1 cellular context compared by ENCODE assay signal in the genomic region with DNA sequence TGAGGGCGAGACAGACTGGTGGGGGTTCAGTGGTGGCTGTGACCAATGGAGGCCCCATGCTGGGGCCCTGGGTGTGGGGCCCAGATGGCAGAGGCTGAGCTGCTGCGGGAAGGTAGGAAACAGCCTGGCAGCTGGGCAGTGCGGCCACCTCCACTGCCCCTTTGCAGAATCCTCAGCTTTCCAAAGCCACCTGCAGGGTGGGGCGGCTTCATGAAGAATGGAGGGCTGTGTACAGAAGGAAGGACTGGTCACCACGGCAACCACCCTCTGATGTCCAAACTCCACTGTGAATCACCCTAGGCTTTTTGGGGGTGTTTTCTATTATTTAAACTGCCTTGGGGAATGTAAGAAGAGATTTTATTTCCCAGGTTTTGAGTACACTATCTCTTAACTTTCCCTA.
TF ChIP-seq lines count a peak whose summit lies in the region.

No MANE protein-coding gene starts in this region.

TF ChIP-seq in SK-N-SH treated with all-trans-retinoic acid at 6 μM for 48 hours, 23 proteins besides CTCF, POLR2A, EP300 and RAD21 (continued from another document):
- TF ChIP-seq, protein P1, sequence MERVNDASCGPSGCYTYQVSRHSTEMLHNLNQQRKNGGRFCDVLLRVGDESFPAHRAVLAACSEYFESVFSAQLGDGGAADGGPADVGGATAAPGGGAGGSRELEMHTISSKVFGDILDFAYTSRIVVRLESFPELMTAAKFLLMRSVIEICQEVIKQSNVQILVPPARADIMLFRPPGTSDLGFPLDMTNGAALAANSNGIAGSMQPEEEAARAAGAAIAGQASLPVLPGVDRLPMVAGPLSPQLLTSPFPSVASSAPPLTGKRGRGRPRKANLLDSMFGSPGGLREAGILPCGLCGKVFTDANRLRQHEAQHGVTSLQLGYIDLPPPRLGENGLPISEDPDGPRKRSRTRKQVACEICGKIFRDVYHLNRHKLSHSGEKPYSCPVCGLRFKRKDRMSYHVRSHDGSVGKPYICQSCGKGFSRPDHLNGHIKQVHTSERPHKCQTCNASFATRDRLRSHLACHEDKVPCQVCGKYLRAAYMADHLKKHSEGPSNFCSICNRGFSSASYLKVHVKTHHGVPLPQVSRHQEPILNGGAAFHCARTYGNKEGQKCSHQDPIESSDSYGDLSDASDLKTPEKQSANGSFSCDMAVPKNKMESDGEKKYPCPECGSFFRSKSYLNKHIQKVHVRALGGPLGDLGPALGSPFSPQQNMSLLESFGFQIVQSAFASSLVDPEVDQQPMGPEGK (CRISPR knock-in tag; IDR thresholded peaks at IDR 0.05; ENCODE audit: borderline replicate concordance) = no peak
- TF ChIP-seq ZNF70 (CRISPR knock-in tag; IDR thresholded peaks at IDR 0.05) (no peak), PPARA (CRISPR knock-in tag; IDR thresholded peaks at IDR 0.05; ENCODE audit: borderline replicate concordance) (no peak), ZNF565 (CRISPR knock-in tag; conservative IDR thresholded peaks at IDR 0.05; ENCODE audit: low read depth) (no peak), CSDC2 (CRISPR knock-in tag; IDR thresholded peaks at IDR 0.05) (no peak), ZNF8 (CRISPR knock-in tag; IDR thresholded peaks at IDR 0.05) (no peak), ISL1 (CRISPR knock-in tag; IDR thresholded peaks at IDR 0.05) (no peak), RARB (CRISPR knock-in tag; IDR thresholded peaks at IDR 0.05) (no peak), TOX (CRISPR knock-in tag; IDR thresholded peaks at IDR 0.05; ENCODE audit: borderline replicate concordance) (no peak), ZFP30 (CRISPR knock-in tag; IDR thresholded peaks at IDR 0.05) (no peak), ARNTL (CRISPR knock-in tag; IDR thresholded peaks at IDR 0.05; ENCODE audit: borderline replicate concordance, low read depth) (no peak), OSR1 (CRISPR knock-in tag; IDR thresholded peaks at IDR 0.05) (no peak)
- TF ChIP-seq, protein P2, sequence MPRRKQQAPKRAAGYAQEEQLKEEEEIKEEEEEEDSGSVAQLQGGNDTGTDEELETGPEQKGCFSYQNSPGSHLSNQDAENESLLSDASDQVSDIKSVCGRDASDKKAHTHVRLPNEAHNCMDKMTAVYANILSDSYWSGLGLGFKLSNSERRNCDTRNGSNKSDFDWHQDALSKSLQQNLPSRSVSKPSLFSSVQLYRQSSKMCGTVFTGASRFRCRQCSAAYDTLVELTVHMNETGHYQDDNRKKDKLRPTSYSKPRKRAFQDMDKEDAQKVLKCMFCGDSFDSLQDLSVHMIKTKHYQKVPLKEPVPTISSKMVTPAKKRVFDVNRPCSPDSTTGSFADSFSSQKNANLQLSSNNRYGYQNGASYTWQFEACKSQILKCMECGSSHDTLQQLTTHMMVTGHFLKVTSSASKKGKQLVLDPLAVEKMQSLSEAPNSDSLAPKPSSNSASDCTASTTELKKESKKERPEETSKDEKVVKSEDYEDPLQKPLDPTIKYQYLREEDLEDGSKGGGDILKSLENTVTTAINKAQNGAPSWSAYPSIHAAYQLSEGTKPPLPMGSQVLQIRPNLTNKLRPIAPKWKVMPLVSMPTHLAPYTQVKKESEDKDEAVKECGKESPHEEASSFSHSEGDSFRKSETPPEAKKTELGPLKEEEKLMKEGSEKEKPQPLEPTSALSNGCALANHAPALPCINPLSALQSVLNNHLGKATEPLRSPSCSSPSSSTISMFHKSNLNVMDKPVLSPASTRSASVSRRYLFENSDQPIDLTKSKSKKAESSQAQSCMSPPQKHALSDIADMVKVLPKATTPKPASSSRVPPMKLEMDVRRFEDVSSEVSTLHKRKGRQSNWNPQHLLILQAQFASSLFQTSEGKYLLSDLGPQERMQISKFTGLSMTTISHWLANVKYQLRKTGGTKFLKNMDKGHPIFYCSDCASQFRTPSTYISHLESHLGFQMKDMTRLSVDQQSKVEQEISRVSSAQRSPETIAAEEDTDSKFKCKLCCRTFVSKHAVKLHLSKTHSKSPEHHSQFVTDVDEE (CRISPR knock-in tag; IDR thresholded peaks at IDR 0.05) = no peak
